1 cellular context compared by ENCODE assay signal in genomic region chr3:12964713-12965612, GRCh38.
A peak's percentile ranks its signal among the peaks of the same experiment; 100 is the strongest.
TF ChIP-seq lines count a peak whose summit lies in the region.

No MANE protein-coding gene starts in this region.

TF ChIP-seq in HepG2, 621 proteins besides CTCF, POLR2A, EP300 and RAD21 (continued from another document and continues in another):
- TF ChIP-seq DPF2 (CRISPR knock-in tag; IDR thresholded peaks at IDR 0.05; ENCODE audit: borderline replicate concordance, low read depth) (peak; percentile 89), ATM (IDR thresholded peaks at IDR 0.05; ENCODE audit: borderline replicate concordance) (no peak), ZNF354B (CRISPR knock-in tag; IDR thresholded peaks at IDR 0.05) (0 out of 2 replicates have a peak, but pooled peaks have one; percentile 49), RAD51 (IDR thresholded peaks at IDR 0.05; ENCODE audit: borderline replicate concordance) (no peak), ZSCAN5A (CRISPR knock-in tag; IDR thresholded peaks at IDR 0.05; ENCODE audit: borderline replicate concordance) (peak; percentile 74; the same call in 1 of the 2 replicates), ZNF326 (CRISPR knock-in tag; IDR thresholded peaks at IDR 0.05; ENCODE audit: borderline replicate concordance) (no peak), PHF20 (CRISPR knock-in tag; IDR thresholded peaks at IDR 0.05) (peak; percentile 46; the same call in 1 of the 2 replicates), ZBTB21 (CRISPR knock-in tag; IDR thresholded peaks at IDR 0.05) (peak; percentile 58; the same call in 1 of the 2 replicates), FOSL1 (CRISPR knock-in tag; IDR thresholded peaks at IDR 0.05; ENCODE audit: borderline replicate concordance) (no peak), ZNF792 (CRISPR knock-in tag; IDR thresholded peaks at IDR 0.05) (peak; percentile 91), SP2 (CRISPR knock-in tag; IDR thresholded peaks at IDR 0.05) (no peak), GMEB2 (CRISPR knock-in tag; IDR thresholded peaks at IDR 0.05; ENCODE audit: low read depth) (no peak), ZNF770 (CRISPR knock-in tag; IDR thresholded peaks at IDR 0.05) (peak; percentile 65), NFE2 (CRISPR knock-in tag; IDR thresholded peaks at IDR 0.05) (no peak), DRAP1 (CRISPR knock-in tag; IDR thresholded peaks at IDR 0.05) (peak; percentile 84), IKZF4 (CRISPR knock-in tag; IDR thresholded peaks at IDR 0.05; ENCODE audit: borderline replicate concordance, low read depth, not compliant biosample characterization) (no peak), HDAC2 (CRISPR knock-in tag; IDR thresholded peaks at IDR 0.05) (peak; percentile 95), CREB1 (IDR thresholded peaks at IDR 0.05) (no peak), CREB1 (CRISPR knock-in tag; IDR thresholded peaks at IDR 0.05) (peak; percentile 68), HMGXB3 (CRISPR knock-in tag; IDR thresholded peaks at IDR 0.05; ENCODE audit: borderline replicate concordance) (no peak), ZNF558 (CRISPR knock-in tag; IDR thresholded peaks at IDR 0.05; ENCODE audit: borderline replicate concordance) (no peak), CSRNP2 (CRISPR knock-in tag; conservative IDR thresholded peaks at IDR 0.05; ENCODE audit: low read depth) (no peak), ZNF124 (CRISPR knock-in tag; IDR thresholded peaks at IDR 0.05) (peak; percentile 89), LRRFIP1 (CRISPR knock-in tag; conservative IDR thresholded peaks at IDR 0.05) (no peak), NR0B2 (CRISPR knock-in tag; IDR thresholded peaks at IDR 0.05) (no peak), ZNF510 (CRISPR knock-in tag; IDR thresholded peaks at IDR 0.05; ENCODE audit: low read depth) (no peak), ZNF547 (CRISPR knock-in tag; IDR thresholded peaks at IDR 0.05) (no peak), MXD1 (CRISPR knock-in tag; IDR thresholded peaks at IDR 0.05) (no peak), SMARCC2 (IDR thresholded peaks at IDR 0.05) (no peak; the same call in 1 of the 2 replicates), KLF15 (CRISPR knock-in tag; IDR thresholded peaks at IDR 0.05; ENCODE audit: borderline replicate concordance) (no peak), GTF2F1 (IDR thresholded peaks at IDR 0.05; ENCODE audit: low read length) (no peak), MLXIP (CRISPR knock-in tag; IDR thresholded peaks at IDR 0.05; ENCODE audit: borderline replicate concordance) (no peak), ZBTB4 (CRISPR knock-in tag; IDR thresholded peaks at IDR 0.05; ENCODE audit: borderline replicate concordance) (peak; percentile 84; the same call in 1 of the 2 replicates), SRSF4 (IDR thresholded peaks at IDR 0.05; ENCODE audit: low read depth, low read length, poor library complexity, severe bottlenecking) (no peak)
